ENCODE assay signal across 1 cellular context in the genomic region with DNA sequence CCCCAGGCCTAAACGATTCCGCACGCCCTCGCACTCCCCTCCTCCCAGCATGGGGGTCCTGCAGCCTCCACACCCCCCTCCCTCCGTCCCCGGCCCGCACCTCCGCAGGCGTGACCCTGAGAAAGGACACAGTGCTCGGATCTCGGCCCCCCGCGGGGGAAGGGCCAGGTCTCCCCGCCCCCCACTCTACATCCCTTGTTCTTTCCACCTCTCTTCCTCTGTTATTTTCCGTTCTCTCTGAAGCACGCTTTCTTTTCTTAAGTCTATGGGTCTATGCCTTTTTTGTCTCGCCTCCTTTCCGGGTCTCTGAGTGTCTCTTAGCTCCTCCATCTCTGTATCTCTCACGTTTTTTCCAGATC.
TF ChIP-seq lines count a peak whose summit lies in the region.

No MANE protein-coding gene starts in this region.

TF ChIP-seq in endothelial cell of umbilical vein, 7 proteins besides CTCF, POLR2A, EP300 and RAD21:
- TF ChIP-seq EZH2 (IDR thresholded peaks at IDR 0.05; ENCODE audit: borderline replicate concordance, low read depth, low read length, severe bottlenecking) (no peak), MAX (IDR thresholded peaks at IDR 0.05; ENCODE audit: insufficient read depth, insufficient read length) (no peak), JUN (IDR thresholded peaks at IDR 0.05; ENCODE audit: borderline replicate concordance, insufficient read depth, insufficient read length, low read depth) (no peak), POLR2AphosphoS5 (IDR thresholded peaks at IDR 0.05; ENCODE audit: insufficient read depth, low read depth, low read length) (no peak), MYC (IDR thresholded peaks at IDR 0.05; ENCODE audit: low read depth, low read length) (no peak), FOS (IDR thresholded peaks at IDR 0.05; ENCODE audit: borderline replicate concordance, insufficient read depth, low read length) (no peak), GATA2 (IDR thresholded peaks at IDR 0.05; ENCODE audit: insufficient read depth, insufficient read length, low read depth, low read length) (no peak)
